In the genomic region with DNA sequence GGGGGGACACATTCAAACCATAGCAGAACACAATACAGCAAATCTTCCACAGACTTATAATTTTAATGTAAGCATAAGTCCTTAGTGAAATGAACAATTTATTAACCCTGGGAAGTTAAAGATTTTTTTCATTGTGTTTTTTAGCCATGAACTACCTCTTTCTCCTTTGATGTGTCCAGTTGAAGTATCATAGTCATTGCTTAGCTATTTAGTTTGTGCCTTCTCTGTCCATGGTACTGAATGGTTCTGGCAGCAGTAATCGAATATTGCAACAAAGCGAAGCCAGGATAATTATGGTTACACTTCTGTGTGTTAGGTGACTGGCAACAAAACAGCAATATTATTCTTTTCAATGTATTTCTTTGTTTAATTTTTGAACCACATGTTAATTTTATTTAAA, we compare ENCODE assay signal across 11 cellular contexts.
DNase-seq lines count a peak whose midpoint lies in the region; FAIRE-seq and TF ChIP-seq lines count a peak whose summit lies in the region.
"Had no signal": no experiment of that assay in that cellular context is flagged by ENCODE, and none has a peak within 500 bp of the region (broad histone marks: within the 10 kb centered on the region; RNA-seq: fewer than 3 reads in every experiment).

No MANE protein-coding gene starts in this region.

- peaks cover 4% of the 10 kb centered on the region for H3K27me3 ChIP-seq in A673 (replicated peaks; ENCODE audit: insufficient read depth, low read depth, low read length, poor library complexity)

- POLR2A ChIA-PET in A673 (lab: Charles Lee; ENCODE audit: low non-redundant PET), result no interaction called here

- no peak overlapping the region for H3K4me3 ChIP-seq in A673 (ENCODE audit: low read depth, low read length, poor library complexity, severe bottlenecking)
- H3K4me3 ChIP-seq: heart left ventricle had no signal

- no peaks in the 10 kb centered on the region for H3K9me3 ChIP-seq in A673 (ENCODE audit: low read depth, low read length, poor library complexity, severe bottlenecking)

- intact Hi-C loops in A673 (cut with micrococcal nuclease; ENCODE audit: unreplicated experiment), result no loop called here

- BruUV-seq in A673 (replicated peaks; lab: Mats Ljungman, UMichigan), result no TSS peak

- DNase-seq in A673 (ENCODE audit: low spot score) (peak; percentile 12), SW480 (ENCODE audit: low spot score) (peak; percentile 20), foreskin melanocyte (peak; percentile 28), putamen (ENCODE audit: low spot score) (no peak), frontal cortex (ENCODE audit: low spot score in 2 of 2) (no peak), NCI-H2171 treated with DMSO at 0.1 percent for 48 hours (lab: John Stamatoyannopoulos, UW) (no peak)
- no peak for DNase-seq in stimulated activated CD4-positive, alpha-beta T cell treated with anti-CD3 and anti-CD28 coated beads, Interleukin-1b, Interleukin-23, amount 100 ng/mL, for 48 hours
- DNase-seq: heart left ventricle, Right ventricle myocardium superior had no signal

- CTCF ChIA-PET in A673 (lab: Charles Lee), result no interaction called here

- no peak for TF ChIP-seq RAD21 in Ishikawa (IDR thresholded peaks at IDR 0.05; ENCODE audit: low read depth)

- H3K4me1 ChIP-seq in A673 (ENCODE audit: insufficient read depth, low read length, poor library complexity, severe bottlenecking), result no peaks in the 10 kb centered on the region

- FAIRE-seq in frontal cortex (lab: Jason Lieb, UNC), result no peak
- FAIRE-seq: colon had no signal

- H3K27ac ChIP-seq in A673 (ENCODE audit: low read depth, low read length, poor library complexity, severe bottlenecking), result no peak overlapping the region
- H3K27ac ChIP-seq: heart left ventricle had no signal

- no peaks in the 10 kb centered on the region for H3K36me3 ChIP-seq in A673 (ENCODE audit: insufficient read depth, low read length, poor library complexity, severe bottlenecking)
- H3K36me3 ChIP-seq: heart left ventricle had no signal

- no peak for TF ChIP-seq EP300 in Ishikawa (IDR thresholded peaks at IDR 0.05; ENCODE audit: borderline replicate concordance)

- TF ChIP-seq CTCF in A673 (conservative IDR thresholded peaks at IDR 0.05; ENCODE audit: low read depth, low read length), result no peak

TF ChIP-seq in Ishikawa, 13 proteins besides CTCF, POLR2A, EP300 and RAD21:
- no peak for TF ChIP-seq ZBTB7A (IDR thresholded peaks at IDR 0.05; ENCODE audit: low read depth)
- TF ChIP-seq, protein P1, sequence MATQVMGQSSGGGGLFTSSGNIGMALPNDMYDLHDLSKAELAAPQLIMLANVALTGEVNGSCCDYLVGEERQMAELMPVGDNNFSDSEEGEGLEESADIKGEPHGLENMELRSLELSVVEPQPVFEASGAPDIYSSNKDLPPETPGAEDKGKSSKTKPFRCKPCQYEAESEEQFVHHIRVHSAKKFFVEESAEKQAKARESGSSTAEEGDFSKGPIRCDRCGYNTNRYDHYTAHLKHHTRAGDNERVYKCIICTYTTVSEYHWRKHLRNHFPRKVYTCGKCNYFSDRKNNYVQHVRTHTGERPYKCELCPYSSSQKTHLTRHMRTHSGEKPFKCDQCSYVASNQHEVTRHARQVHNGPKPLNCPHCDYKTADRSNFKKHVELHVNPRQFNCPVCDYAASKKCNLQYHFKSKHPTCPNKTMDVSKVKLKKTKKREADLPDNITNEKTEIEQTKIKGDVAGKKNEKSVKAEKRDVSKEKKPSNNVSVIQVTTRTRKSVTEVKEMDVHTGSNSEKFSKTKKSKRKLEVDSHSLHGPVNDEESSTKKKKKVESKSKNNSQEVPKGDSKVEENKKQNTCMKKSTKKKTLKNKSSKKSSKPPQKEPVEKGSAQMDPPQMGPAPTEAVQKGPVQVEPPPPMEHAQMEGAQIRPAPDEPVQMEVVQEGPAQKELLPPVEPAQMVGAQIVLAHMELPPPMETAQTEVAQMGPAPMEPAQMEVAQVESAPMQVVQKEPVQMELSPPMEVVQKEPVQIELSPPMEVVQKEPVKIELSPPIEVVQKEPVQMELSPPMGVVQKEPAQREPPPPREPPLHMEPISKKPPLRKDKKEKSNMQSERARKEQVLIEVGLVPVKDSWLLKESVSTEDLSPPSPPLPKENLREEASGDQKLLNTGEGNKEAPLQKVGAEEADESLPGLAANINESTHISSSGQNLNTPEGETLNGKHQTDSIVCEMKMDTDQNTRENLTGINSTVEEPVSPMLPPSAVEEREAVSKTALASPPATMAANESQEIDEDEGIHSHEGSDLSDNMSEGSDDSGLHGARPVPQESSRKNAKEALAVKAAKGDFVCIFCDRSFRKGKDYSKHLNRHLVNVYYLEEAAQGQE (IDR thresholded peaks at IDR 0.05; ENCODE audit: low read depth), result peak; percentile 86

Comparison
In these comparisons a context has a peak if more than half of its experiments do, and no peak if none do; other contexts are left out.
1. DNase-seq: peak in A673 (single experiment), SW480 (single experiment) and foreskin melanocyte (single experiment); none in putamen (single experiment), frontal cortex (0 of 2), stimulated activated CD4-positive, alpha-beta T cell treated with anti-CD3 and anti-CD28 coated beads, Interleukin-1b, Interleukin-23, amount 100 ng/mL, for 48 hours (single experiment) and NCI-H2171 treated with DMSO at 0.1 percent for 48 hours (single experiment).